ENCODE assay signal across 8 cellular contexts in genomic region chr18:2654828-2655152, GRCh38. TPM values are rescaled to one million over a fixed set of nuclear protein-coding genes. Genes with fewer than 3 reads are reported as not detected.
A peak's percentile ranks its signal among the peaks of the same experiment; 100 is the strongest.
DNase-seq lines count a peak whose midpoint lies in the region; ATAC-seq and TF ChIP-seq lines count a peak whose summit lies in the region.

No MANE protein-coding gene starts in this region.

- peak; percentile 45 for ATAC-seq in GM18502 (IDR thresholded peaks at IDR 0.05; ENCODE audit: poor library complexity, unreplicated experiment)
- peak; percentile 39 for ATAC-seq in HG03066 (IDR thresholded peaks at IDR 0.05; ENCODE audit: low read depth, unreplicated experiment)
- no peak for ATAC-seq in HG03045 (IDR thresholded peaks at IDR 0.05; ENCODE audit: unreplicated experiment)

- intact Hi-C loops in activated T-helper 1 cell treated with anti-CD3 and anti-CD28 coated beads, Interleukin-12 subunit alpha, Interleukin-12 subunit beta, Interleukin-2, Interleukin-4 antibody, amounts not matched to agents 30 ng/mL and 10 ng/mL and 1 ng/mL, durations not matched to agents 14 hours and 24 hours and 36 hours (cut with micrococcal nuclease) = loop anchor here (1.0 to 10.0 kb wide), 11 partner anchors 10 to 1940 kb away; partner anchors contain the start of genes ENOSF1, METTL4, MYL12A and MYL12B

- H3K27me3 ChIP-seq in right atrium auricular region = no peaks in the 10 kb centered on the region
- no peaks in the 10 kb centered on the region for H3K27me3 ChIP-seq in skeletal muscle satellite cell (ENCODE audit: control insufficient read depth, insufficient read depth, low read length)

- H3K4me1 ChIP-seq in right atrium auricular region (peaks cover 0 to 24% of the 10 kb centered on the region in 2 donors), skeletal muscle satellite cell (ENCODE audit: control insufficient read depth, insufficient read depth, low read length) (peaks cover 27% of the 10 kb centered on the region)

- peak overlapping the region; percentile 86 for H3K4me3 Mint-ChIP-seq in activated T-helper 1 cell treated with anti-CD3 and anti-CD28 coated beads, Interleukin-12 subunit alpha, Interleukin-12 subunit beta, Interleukin-2, Interleukin-4 antibody, amounts not matched to agents 30 ng/mL and 10 ng/mL and 1 ng/mL, durations not matched to agents 14 hours and 24 hours and 36 hours

- peak overlapping the region; percentile 87 for H3K4me2 ChIP-seq in skeletal muscle satellite cell (ENCODE audit: low read length)

- no peak for TF ChIP-seq CTCF in right atrium auricular region (IDR thresholded peaks at IDR 0.05)

- no peaks in the 10 kb centered on the region for H3K9me3 Mint-ChIP-seq in activated T-helper 1 cell treated with anti-CD3 and anti-CD28 coated beads, Interleukin-12 subunit alpha, Interleukin-12 subunit beta, Interleukin-2, Interleukin-4 antibody, amounts not matched to agents 30 ng/mL and 10 ng/mL and 1 ng/mL, durations not matched to agents 14 hours and 24 hours and 36 hours

- peaks cover 10% of the 10 kb centered on the region for H3K36me3 Mint-ChIP-seq in activated T-helper 1 cell treated with anti-CD3 and anti-CD28 coated beads, Interleukin-12 subunit alpha, Interleukin-12 subunit beta, Interleukin-2, Interleukin-4 antibody, amounts not matched to agents 30 ng/mL and 10 ng/mL and 1 ng/mL, durations not matched to agents 14 hours and 24 hours and 36 hours (ENCODE audit: low read depth)

- H3K9me3 ChIP-seq in right atrium auricular region (no peaks in the 10 kb centered on the region), skeletal muscle satellite cell (replicated peaks; ENCODE audit: low read length) (no peaks in the 10 kb centered on the region)

- no peak for DNase-seq in activated T-helper 1 cell treated with anti-CD3 and anti-CD28 coated beads, Interleukin-12 subunit alpha, Interleukin-12 subunit beta, Interleukin-2, Interleukin-4 antibody, amounts not matched to agents 30 ng/mL and 10 ng/mL and 1 ng/mL, durations not matched to agents 14 hours and 24 hours and 36 hours (ENCODE audit: low spot score)
- DNase-seq in right atrium auricular region (ENCODE audit: low spot score) (no peak), COR-L47 (lab: John Stamatoyannopoulos, UW) (no peak), islet precursor cell (no peak)

- H3K27ac ChIP-seq in right atrium auricular region = peak overlapping the region; percentile 99

- H3K27me3 Mint-ChIP-seq in activated T-helper 1 cell treated with anti-CD3 and anti-CD28 coated beads, Interleukin-12 subunit alpha, Interleukin-12 subunit beta, Interleukin-2, Interleukin-4 antibody, amounts not matched to agents 30 ng/mL and 10 ng/mL and 1 ng/mL, durations not matched to agents 14 hours and 24 hours and 36 hours (ENCODE audit: insufficient read depth) = peaks cover 2% of the 10 kb centered on the region

- H3K36me3 ChIP-seq in right atrium auricular region (no peaks in the 10 kb centered on the region), skeletal muscle satellite cell (ENCODE audit: insufficient read depth, low read length) (peaks cover 3% of the 10 kb centered on the region)

- H3K4me3 ChIP-seq in right atrium auricular region (peak overlapping the region; percentile 62 to 95), skeletal muscle satellite cell (ENCODE audit: low read length) (peak overlapping the region; percentile 90)

- peak overlapping the region; percentile 93 for H3K27ac Mint-ChIP-seq in activated T-helper 1 cell treated with anti-CD3 and anti-CD28 coated beads, Interleukin-12 subunit alpha, Interleukin-12 subunit beta, Interleukin-2, Interleukin-4 antibody, amounts not matched to agents 30 ng/mL and 10 ng/mL and 1 ng/mL, durations not matched to agents 14 hours and 24 hours and 36 hours

- peaks cover 36% of the 10 kb centered on the region for H3K4me1 Mint-ChIP-seq in activated T-helper 1 cell treated with anti-CD3 and anti-CD28 coated beads, Interleukin-12 subunit alpha, Interleukin-12 subunit beta, Interleukin-2, Interleukin-4 antibody, amounts not matched to agents 30 ng/mL and 10 ng/mL and 1 ng/mL, durations not matched to agents 14 hours and 24 hours and 36 hours (ENCODE audit: low read depth)

- H3K9ac ChIP-seq in skeletal muscle satellite cell (ENCODE audit: low read depth, low read length) = peak overlapping the region; percentile 91

RNA-seq across cellular contexts. Expression of gene SMCHD1, which starts 0.7 kb away (rescaled TPM):
- 98.6 and 112 TPM in 2 replicates for total RNA-seq in activated T-helper 1 cell treated with anti-CD3 and anti-CD28 coated beads, Interleukin-12 subunit alpha, Interleukin-12 subunit beta, Interleukin-2, Interleukin-4 antibody, amounts not matched to agents 30 ng/mL and 10 ng/mL and 1 ng/mL, durations not matched to agents 14 hours and 24 hours and 36 hours
- 10 to 100 TPM; 27.8 to 34.0 TPM for total RNA-seq in right atrium auricular region
- total RNA-seq in skeletal muscle satellite cell (2012; rRNA removed) = 43.5 and 49.2 TPM in 2 replicates
